1 cellular context compared by ENCODE assay signal in the genomic region with DNA sequence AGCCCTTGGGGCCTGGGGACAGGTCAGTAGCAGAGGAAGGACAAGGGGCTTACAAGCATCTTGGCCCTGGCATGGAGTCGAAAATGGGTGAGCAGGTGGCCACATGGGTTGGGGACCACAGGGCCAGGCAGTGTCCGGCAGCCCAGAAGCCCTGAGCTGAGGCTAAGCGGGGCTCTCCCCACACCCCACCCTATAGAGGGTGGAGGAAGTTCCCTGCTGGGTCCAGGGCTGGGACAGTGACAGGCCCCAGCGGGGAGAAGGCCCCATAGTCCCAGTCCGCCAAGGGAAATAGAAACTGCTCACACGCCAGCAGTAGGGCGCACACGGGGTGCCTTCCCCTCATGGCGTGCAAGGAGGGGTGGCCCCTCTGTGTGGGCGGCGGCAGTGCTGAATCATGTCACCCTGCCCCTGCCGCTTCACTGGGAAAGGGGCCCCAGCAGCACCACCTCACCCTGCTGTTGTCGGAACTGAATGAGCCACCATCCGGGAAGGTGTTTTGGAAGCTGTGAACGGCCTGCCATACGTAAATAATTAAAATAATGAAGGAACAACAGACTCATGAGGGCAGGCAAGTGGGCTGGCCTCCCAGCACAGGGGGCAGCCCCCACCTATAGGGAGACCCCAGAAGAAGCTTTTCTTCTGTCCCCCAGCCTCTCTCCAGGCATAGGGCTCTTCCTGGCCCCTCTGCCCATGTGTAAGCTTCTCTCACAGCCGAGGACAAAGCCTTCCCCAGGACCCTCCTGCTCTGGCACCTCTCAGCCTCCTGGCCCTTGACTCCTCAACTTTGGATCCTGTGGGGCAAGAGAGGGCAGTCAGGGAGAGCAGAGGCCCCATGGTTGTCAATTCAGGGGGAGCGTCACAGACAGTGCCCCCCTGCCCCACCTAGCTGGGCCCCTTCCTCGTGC.
TF ChIP-seq lines count a peak whose summit lies in the region.

No MANE protein-coding gene starts in this region.

TF ChIP-seq in K562, 482 proteins besides CTCF, POLR2A, EP300 and RAD21 (continued from another document and continues in another):
- TF ChIP-seq SMAD4 (CRISPR knock-in tag; conservative IDR thresholded peaks at IDR 0.05) = peak; percentile 74
- TF ChIP-seq, protein P1, sequence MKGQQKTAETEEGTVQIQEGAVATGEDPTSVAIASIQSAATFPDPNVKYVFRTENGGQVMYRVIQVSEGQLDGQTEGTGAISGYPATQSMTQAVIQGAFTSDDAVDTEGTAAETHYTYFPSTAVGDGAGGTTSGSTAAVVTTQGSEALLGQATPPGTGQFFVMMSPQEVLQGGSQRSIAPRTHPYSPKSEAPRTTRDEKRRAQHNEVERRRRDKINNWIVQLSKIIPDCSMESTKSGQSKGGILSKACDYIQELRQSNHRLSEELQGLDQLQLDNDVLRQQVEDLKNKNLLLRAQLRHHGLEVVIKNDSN (CRISPR knock-in tag; IDR thresholded peaks at IDR 0.05) = no peak
- TF ChIP-seq, protein P2, sequence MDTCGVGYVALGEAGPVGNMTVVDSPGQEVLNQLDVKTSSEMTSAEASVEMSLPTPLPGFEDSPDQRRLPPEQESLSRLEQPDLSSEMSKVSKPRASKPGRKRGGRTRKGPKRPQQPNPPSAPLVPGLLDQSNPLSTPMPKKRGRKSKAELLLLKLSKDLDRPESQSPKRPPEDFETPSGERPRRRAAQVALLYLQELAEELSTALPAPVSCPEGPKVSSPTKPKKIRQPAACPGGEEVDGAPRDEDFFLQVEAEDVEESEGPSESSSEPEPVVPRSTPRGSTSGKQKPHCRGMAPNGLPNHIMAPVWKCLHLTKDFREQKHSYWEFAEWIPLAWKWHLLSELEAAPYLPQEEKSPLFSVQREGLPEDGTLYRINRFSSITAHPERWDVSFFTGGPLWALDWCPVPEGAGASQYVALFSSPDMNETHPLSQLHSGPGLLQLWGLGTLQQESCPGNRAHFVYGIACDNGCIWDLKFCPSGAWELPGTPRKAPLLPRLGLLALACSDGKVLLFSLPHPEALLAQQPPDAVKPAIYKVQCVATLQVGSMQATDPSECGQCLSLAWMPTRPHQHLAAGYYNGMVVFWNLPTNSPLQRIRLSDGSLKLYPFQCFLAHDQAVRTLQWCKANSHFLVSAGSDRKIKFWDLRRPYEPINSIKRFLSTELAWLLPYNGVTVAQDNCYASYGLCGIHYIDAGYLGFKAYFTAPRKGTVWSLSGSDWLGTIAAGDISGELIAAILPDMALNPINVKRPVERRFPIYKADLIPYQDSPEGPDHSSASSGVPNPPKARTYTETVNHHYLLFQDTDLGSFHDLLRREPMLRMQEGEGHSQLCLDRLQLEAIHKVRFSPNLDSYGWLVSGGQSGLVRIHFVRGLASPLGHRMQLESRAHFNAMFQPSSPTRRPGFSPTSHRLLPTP (IDR thresholded peaks at IDR 0.05; ENCODE audit: borderline replicate concordance, extremely low read depth, insufficient read length) = no peak
- no peak for TF ChIP-seq ZNF586 (CRISPR knock-in tag; conservative IDR thresholded peaks at IDR 0.05)
- TF ChIP-seq ETV6 (IDR thresholded peaks at IDR 0.05; ENCODE audit: borderline replicate concordance in 1 of 2, low read depth in 2 of 2, low read length in 1 of 2) = no peak
- no peak for TF ChIP-seq ETV6 (CRISPR knock-in tag; IDR thresholded peaks at IDR 0.05; ENCODE audit: borderline replicate concordance)
- TF ChIP-seq ZNF57 (CRISPR knock-in tag; IDR thresholded peaks at IDR 0.05) = no peak
- TF ChIP-seq NCOA4 (IDR thresholded peaks at IDR 0.05; ENCODE audit: partially characterized antibody) = no peak
- no peak for TF ChIP-seq SP1 (CRISPR knock-in tag; IDR thresholded peaks at IDR 0.05)
- peak; percentile 84 for TF ChIP-seq VEZF1 (CRISPR knock-in tag; IDR thresholded peaks at IDR 0.05)
- TF ChIP-seq ZNF133 (CRISPR knock-in tag; IDR thresholded peaks at IDR 0.05) = no peak
- 0 out of 2 replicates have a peak, but pooled peaks have one; percentile 30 for TF ChIP-seq BRD4 (IDR thresholded peaks at IDR 0.05)
- TF ChIP-seq RBM14 (IDR thresholded peaks at IDR 0.05; ENCODE audit: borderline replicate concordance, insufficient read depth, low read depth, low read length) = no peak
- TF ChIP-seq FOSL1 (tag; conservative IDR thresholded peaks at IDR 0.05) = peak; percentile 27; the same call in 1 of the 2 replicates
- no peak for TF ChIP-seq SIN3B (IDR thresholded peaks at IDR 0.05; ENCODE audit: low read depth)
- peak in 1 of 2 experiments; percentile 51; a peak in 3 of 4 replicates for TF ChIP-seq MNT (conservative IDR thresholded peaks at IDR 0.05)
- no peak for TF ChIP-seq TCF15 (CRISPR knock-in tag; IDR thresholded peaks at IDR 0.05)
- TF ChIP-seq FOXJ2 (tag; IDR thresholded peaks at IDR 0.05) = no peak
- TF ChIP-seq SRSF9 (IDR thresholded peaks at IDR 0.05; ENCODE audit: borderline replicate concordance, low read depth, low read length) = no peak
- TF ChIP-seq, protein P3, sequence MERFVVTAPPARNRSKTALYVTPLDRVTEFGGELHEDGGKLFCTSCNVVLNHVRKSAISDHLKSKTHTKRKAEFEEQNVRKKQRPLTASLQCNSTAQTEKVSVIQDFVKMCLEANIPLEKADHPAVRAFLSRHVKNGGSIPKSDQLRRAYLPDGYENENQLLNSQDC (CRISPR knock-in tag; IDR thresholded peaks at IDR 0.05) = no peak; the same call in 1 of the 2 replicates
- TF ChIP-seq FOXJ3 (CRISPR knock-in tag; IDR thresholded peaks at IDR 0.05) = no peak
- TF ChIP-seq TRIM24 (IDR thresholded peaks at IDR 0.05) = 0 out of 4 replicates have a peak, but pooled peaks of 1 of the 2 experiments have one; percentile 25
- TF ChIP-seq PTRF (tag; IDR thresholded peaks at IDR 0.05) = no peak
- TF ChIP-seq EP400 (IDR thresholded peaks at IDR 0.05) = no peak; the same call in 1 of the 2 replicates
- no peak for TF ChIP-seq ZNF174 (CRISPR knock-in tag; IDR thresholded peaks at IDR 0.05)
- no peak for TF ChIP-seq KDM1A (IDR thresholded peaks at IDR 0.05)
- no peak for TF ChIP-seq PURB (CRISPR knock-in tag; IDR thresholded peaks at IDR 0.05; ENCODE audit: low read depth)
- 0 out of 2 replicates have a peak, but pooled peaks have one; percentile 14 for TF ChIP-seq CTBP1 (IDR thresholded peaks at IDR 0.05; ENCODE audit: borderline replicate concordance)
- no peak for TF ChIP-seq GATAD2A (IDR thresholded peaks at IDR 0.05)
- no peak for TF ChIP-seq KHSRP (IDR thresholded peaks at IDR 0.05)
- 0 out of 2 replicates have a peak, but pooled peaks have one; percentile 39 for TF ChIP-seq RB1 (IDR thresholded peaks at IDR 0.05; ENCODE audit: low read depth)
- TF ChIP-seq, protein P4, sequence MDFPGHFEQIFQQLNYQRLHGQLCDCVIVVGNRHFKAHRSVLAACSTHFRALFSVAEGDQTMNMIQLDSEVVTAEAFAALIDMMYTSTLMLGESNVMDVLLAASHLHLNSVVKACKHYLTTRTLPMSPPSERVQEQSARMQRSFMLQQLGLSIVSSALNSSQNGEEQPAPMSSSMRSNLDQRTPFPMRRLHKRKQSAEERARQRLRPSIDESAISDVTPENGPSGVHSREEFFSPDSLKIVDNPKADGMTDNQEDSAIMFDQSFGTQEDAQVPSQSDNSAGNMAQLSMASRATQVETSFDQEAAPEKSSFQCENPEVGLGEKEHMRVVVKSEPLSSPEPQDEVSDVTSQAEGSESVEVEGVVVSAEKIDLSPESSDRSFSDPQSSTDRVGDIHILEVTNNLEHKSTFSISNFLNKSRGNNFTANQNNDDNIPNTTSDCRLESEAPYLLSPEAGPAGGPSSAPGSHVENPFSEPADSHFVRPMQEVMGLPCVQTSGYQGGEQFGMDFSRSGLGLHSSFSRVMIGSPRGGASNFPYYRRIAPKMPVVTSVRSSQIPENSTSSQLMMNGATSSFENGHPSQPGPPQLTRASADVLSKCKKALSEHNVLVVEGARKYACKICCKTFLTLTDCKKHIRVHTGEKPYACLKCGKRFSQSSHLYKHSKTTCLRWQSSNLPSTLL (IDR thresholded peaks at IDR 0.05) = peak; percentile 95
- TF ChIP-seq EWSR1 (IDR thresholded peaks at IDR 0.05; ENCODE audit: borderline replicate concordance, low read depth, partially characterized antibody) = no peak
- no peak for TF ChIP-seq RBM22 (IDR thresholded peaks at IDR 0.05; ENCODE audit: low read depth, low read length, poor library complexity, severe bottlenecking)
- no peak for TF ChIP-seq HEY1 (CRISPR knock-in tag; IDR thresholded peaks at IDR 0.05; ENCODE audit: borderline replicate concordance)
- TF ChIP-seq POLR2AphosphoS2 (IDR thresholded peaks at IDR 0.05; ENCODE audit: low read length) = no peak
- TF ChIP-seq ZNF785 (CRISPR knock-in tag; IDR thresholded peaks at IDR 0.05) = no peak
- TF ChIP-seq PHF21A (IDR thresholded peaks at IDR 0.05; ENCODE audit: borderline replicate concordance, low read depth) = no peak
- no peak for TF ChIP-seq MITF (IDR thresholded peaks at IDR 0.05)
- TF ChIP-seq SUPT5H (IDR thresholded peaks at IDR 0.05) = peak; percentile 50
- TF ChIP-seq, protein P5, sequence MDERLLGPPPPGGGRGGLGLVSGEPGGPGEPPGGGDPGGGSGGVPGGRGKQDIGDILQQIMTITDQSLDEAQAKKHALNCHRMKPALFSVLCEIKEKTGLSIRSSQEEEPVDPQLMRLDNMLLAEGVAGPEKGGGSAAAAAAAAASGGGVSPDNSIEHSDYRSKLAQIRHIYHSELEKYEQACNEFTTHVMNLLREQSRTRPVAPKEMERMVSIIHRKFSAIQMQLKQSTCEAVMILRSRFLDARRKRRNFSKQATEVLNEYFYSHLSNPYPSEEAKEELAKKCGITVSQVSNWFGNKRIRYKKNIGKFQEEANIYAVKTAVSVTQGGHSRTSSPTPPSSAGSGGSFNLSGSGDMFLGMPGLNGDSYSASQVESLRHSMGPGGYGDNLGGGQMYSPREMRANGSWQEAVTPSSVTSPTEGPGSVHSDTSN (CRISPR knock-in tag; IDR thresholded peaks at IDR 0.05; ENCODE audit: low read depth) = no peak
- TF ChIP-seq, protein P5 (tag; conservative IDR thresholded peaks at IDR 0.05; ENCODE audit: low read depth) = no peak
- TF ChIP-seq TAF1 (IDR thresholded peaks at IDR 0.05; ENCODE audit: control insufficient read depth, extremely low read depth, insufficient read depth, low read length, severe bottlenecking) = peak; percentile 30
- TF ChIP-seq ZBTB17 (CRISPR knock-in tag; IDR thresholded peaks at IDR 0.05) = peak; percentile 69; the same call in 1 of the 2 replicates
- peak; percentile 58 for TF ChIP-seq NEUROD1 (IDR thresholded peaks at IDR 0.05; ENCODE audit: borderline replicate concordance, low read depth, low read length, partially characterized antibody)
- TF ChIP-seq ZNF12 (CRISPR knock-in tag; IDR thresholded peaks at IDR 0.05) = no peak
- no peak for TF ChIP-seq ZNF224 (CRISPR knock-in tag; IDR thresholded peaks at IDR 0.05)
- peak; percentile 60; the same call in 1 of the 2 replicates for TF ChIP-seq ARID1B (IDR thresholded peaks at IDR 0.05)
- TF ChIP-seq ZNF511 (CRISPR knock-in tag; IDR thresholded peaks at IDR 0.05) = peak; percentile 85; the same call in 1 of the 2 replicates
- TF ChIP-seq JUND (IDR thresholded peaks at IDR 0.05; ENCODE audit: borderline replicate concordance, low read depth, low read length) = peak; percentile 9; the same call in 1 of the 2 replicates
- no peak for TF ChIP-seq JUND (tag; IDR thresholded peaks at IDR 0.05; ENCODE audit: borderline replicate concordance, low read depth, low read length)
- TF ChIP-seq MAFG (tag; conservative IDR thresholded peaks at IDR 0.05) = peak; percentile 71
- no peak for TF ChIP-seq SMARCC2 (IDR thresholded peaks at IDR 0.05; ENCODE audit: low read depth)
- TF ChIP-seq DIDO1 (tag; IDR thresholded peaks at IDR 0.05; ENCODE audit: low read depth) = no peak
